ENCODE assay signal across 23 cellular contexts in genomic region chr10:110710621-110711020, GRCh38.
DNase-seq lines count a peak whose midpoint lies in the region; ATAC-seq and TF ChIP-seq lines count a peak whose summit lies in the region.
"Had no signal": no experiment of that assay in that cellular context is flagged by ENCODE, and none has a peak within 500 bp of the region (broad histone marks: within the 10 kb centered on the region; RNA-seq: fewer than 3 reads in every experiment).

No MANE protein-coding gene starts in this region.

- WGBS in heart left ventricle, 4 donors: 46 to 59% (median 48%) methylated on average over 5 of the region's 5 CpGs

- no peaks in the 10 kb centered on the region for H3K36me3 Mint-ChIP-seq in nephron progenitor cell (ENCODE audit: low read depth)
- H3K36me3 Mint-ChIP-seq: CD4-positive, alpha-beta memory T cell had no signal

- ATAC-seq in heart left ventricle (peak; percentile 30 to 79 (median 68)), GM21528 (IDR thresholded peaks at IDR 0.05; ENCODE audit: low FRiP score, unreplicated experiment) (no peak)
- ATAC-seq: A549, SK-N-SH treated with all-trans-retinoic acid at 6 μM for 48 hours had no signal

- no peak for TF ChIP-seq CTCF in heart left ventricle (IDR thresholded peaks at IDR 0.05)
- TF ChIP-seq CTCF in right atrium auricular region (IDR thresholded peaks at IDR 0.05): no peak
- TF ChIP-seq CTCF in nephron progenitor cell (IDR thresholded peaks at IDR 0.05): no peak

- H3K9me3 ChIP-seq in heart left ventricle (no peaks in the 10 kb centered on the region), right atrium auricular region (no peaks in the 10 kb centered on the region), skeletal muscle tissue (ENCODE audit: control insufficient read depth in 3 of 3, low read length in 3 of 3) (no peaks in the 10 kb centered on the region)
- H3K9me3 ChIP-seq: A549, SJCRH30 had no signal

- H3K9ac ChIP-seq in skeletal muscle tissue (ENCODE audit: low read depth in 1 of 3, low read length in 3 of 3): no peak overlapping the region

- H3K36me3 ChIP-seq in heart left ventricle (no peaks in the 10 kb centered on the region), right atrium auricular region (no peaks in the 10 kb centered on the region), skeletal muscle tissue (ENCODE audit: control insufficient read depth in 3 of 3, insufficient read depth in 3 of 3, low read length in 3 of 3) (no peaks in the 10 kb centered on the region), H7 (replicated peaks; ENCODE audit: control insufficient read depth, insufficient read depth, low read length) (no peaks in the 10 kb centered on the region)
- H3K36me3 ChIP-seq: SJCRH30 had no signal

- intact Hi-C loops in heart left ventricle (cut with DNase I): no loop called here

- peaks cover 6% of the 10 kb centered on the region for H3K27me3 Mint-ChIP-seq in nephron progenitor cell (ENCODE audit: low read depth, poor library complexity)

- H3K4me3 ChIP-seq in heart left ventricle: no peak overlapping the region
- no peak overlapping the region for H3K4me3 ChIP-seq in right atrium auricular region
- H3K4me3 ChIP-seq in skeletal muscle tissue (ENCODE audit: low read length in 3 of 3): no peak overlapping the region
- no peak overlapping the region for H3K4me3 ChIP-seq in H7 (ENCODE audit: insufficient read depth, low read depth, low read length)
- H3K4me3 ChIP-seq: A549, SJCRH30 had no signal

- H3K27me3 ChIP-seq in heart left ventricle: no peaks in the 10 kb centered on the region
- H3K27me3 ChIP-seq in right atrium auricular region: no peaks in the 10 kb centered on the region
- no peaks in the 10 kb centered on the region for H3K27me3 ChIP-seq in skeletal muscle tissue (ENCODE audit: control insufficient read depth in 3 of 3, insufficient read depth in 3 of 3, low read length in 3 of 3)
- no peaks in the 10 kb centered on the region for H3K27me3 ChIP-seq in H7 (ENCODE audit: control insufficient read depth, insufficient read depth, low read length)
- H3K27me3 ChIP-seq: SJCRH30 had no signal

- no peaks in the 10 kb centered on the region for H3K9me3 Mint-ChIP-seq in nephron progenitor cell
- H3K9me3 Mint-ChIP-seq: CD4-positive, alpha-beta memory T cell had no signal

- TF ChIP-seq POLR2A in heart left ventricle (IDR thresholded peaks at IDR 0.05): no peak

- H3K27ac Mint-ChIP-seq in nephron progenitor cell: peak overlapping the region; percentile 24
- H3K27ac Mint-ChIP-seq: CD4-positive, alpha-beta memory T cell had no signal

- H3K4me1 ChIP-seq in heart left ventricle: peaks cover 0 to 88% (median 38%) of the 10 kb centered on the region in 12 donors
- H3K4me1 ChIP-seq in right atrium auricular region: peaks cover 0 to 33% of the 10 kb centered on the region in 2 donors
- H3K4me1 ChIP-seq in skeletal muscle tissue (ENCODE audit: control insufficient read depth in 3 of 3, insufficient read depth in 3 of 3, low read length in 3 of 3): peaks cover 20 to 34% (median 33%) of the 10 kb centered on the region in 3 donors
- H3K4me1 ChIP-seq: A549 had no signal

- H3K4me1 Mint-ChIP-seq in nephron progenitor cell: peaks cover 23% of the 10 kb centered on the region
- H3K4me1 Mint-ChIP-seq: CD4-positive, alpha-beta memory T cell had no signal

- H3K4me3 Mint-ChIP-seq in nephron progenitor cell: no peak overlapping the region
- H3K4me3 Mint-ChIP-seq: CD4-positive, alpha-beta memory T cell had no signal

- H3K27ac ChIP-seq in heart left ventricle: peak overlapping the region in 11 of 12 donors; percentile 48 to 83 (median 74)
- H3K27ac ChIP-seq in right atrium auricular region: peak overlapping the region; percentile 63 to 80
- H3K27ac ChIP-seq in skeletal muscle tissue (ENCODE audit: low read depth, low read length): peak overlapping the region; percentile 77
- H3K27ac ChIP-seq: A549, SJCRH30 had no signal

- DNase-seq in heart left ventricle: peak in 2 of 5 donors; percentile 43 to 71
- no peak for DNase-seq in right atrium auricular region (ENCODE audit: low spot score)
- DNase-seq in nephron progenitor cell: no peak
- DNase-seq in Ammon's horn (ENCODE audit: low spot score): no peak
- DNase-seq in H7: no peak
- DNase-seq: AML-193; C1 segment of cervical spinal cord; CD4-positive, alpha-beta memory T cell; COR-L47; DMS53; Karpas-422; MV-4-11; NCI-H1105; NCI-H1436 treated with DMSO at 0.1 percent for 48 hours; NCI-H187 treated with DMSO at 0.1 percent for 48 hours; NCI-H446; NCI-H524 treated with DMSO at 0.1 percent for 48 hours; NCI-H774; SJCRH30 had no signal
